In the genomic region with DNA sequence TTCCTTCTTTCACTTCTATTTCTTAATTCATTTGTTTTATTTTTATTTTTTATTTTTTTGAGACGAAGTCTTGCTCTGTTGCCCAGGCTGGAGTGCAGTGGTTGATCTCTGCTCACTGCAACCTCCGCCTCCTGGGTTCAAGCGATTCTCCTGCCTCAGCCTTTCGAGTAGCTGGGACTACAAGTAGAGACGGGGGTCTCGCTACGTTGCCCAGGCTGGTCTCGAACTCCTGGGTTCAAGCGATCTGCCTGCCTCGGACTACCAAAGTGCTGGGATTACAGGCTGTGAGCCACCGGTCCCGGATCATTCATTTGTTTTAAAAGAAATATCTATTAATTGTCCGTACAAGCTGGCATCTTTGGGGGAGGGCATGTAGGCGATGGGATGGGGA, we compare ENCODE assay signal across 9 cellular contexts. TPM values are rescaled to one million over a fixed set of nuclear protein-coding genes. Genes with fewer than 3 reads are reported as not detected.
DNase-seq lines count a peak whose midpoint lies in the region; ATAC-seq, FAIRE-seq and TF ChIP-seq lines count a peak whose summit lies in the region.
"Had no signal": no experiment of that assay in that cellular context is flagged by ENCODE, and none has a peak within 500 bp of the region (broad histone marks: within the 10 kb centered on the region; RNA-seq: fewer than 3 reads in every experiment).

No MANE protein-coding gene starts in this region.

- no peak for ATAC-seq in GM12878
- no peak for ATAC-seq in omental fat pad (ENCODE audit: low FRiP score)

- no peaks in the 10 kb centered on the region for H4K20me1 ChIP-seq in GM12878 (ENCODE audit: control insufficient read depth, insufficient read depth)

- peaks cover 47% of the 10 kb centered on the region for H3K79me2 ChIP-seq in GM12878 (ENCODE audit: control insufficient read depth, insufficient read depth, low read length)

- peaks cover 4% of the 10 kb centered on the region for H3K36me3 Mint-ChIP-seq in nephron (ENCODE audit: low read depth)

- in situ Hi-C loops in GM12878 (cut with MboI) = loop anchor here (5.0 kb wide), 1 partner anchor 71 kb away; no protein-coding TSS in a partner anchor

- peaks cover 43% of the 10 kb centered on the region for H3K4me1 ChIP-seq in GM12878 (ENCODE audit: control insufficient read depth, insufficient read depth, low read length)

- peak overlapping the region; percentile 77; the same call in 1 of the 2 replicates for H3K4me3 ChIP-seq in HFF-Myc (replicated peaks; ENCODE audit: low read depth, low read length)
- H3K4me3 ChIP-seq in GM12878 = peak overlapping the region; percentile 61

- POLR2A ChIA-PET in GM12878 (lab: Charles Lee) = interaction anchor here (0.7 to 1.7 kb wide), 3 partner anchors 9 to 165 kb away, joined by 3 to 6 read pairs (median 5); partner anchors contain the start of genes HSP90AB1 and SLC35B2

- TF ChIP-seq EP300 in GM12878 (IDR thresholded peaks at IDR 0.05; ENCODE audit: borderline replicate concordance in 1 of 2, control insufficient read depth in 1 of 2, low read depth in 2 of 2, low read length in 2 of 2) = no peak

- peak overlapping the region; percentile 85 to 97 (median 85) for H3K4me3 Mint-ChIP-seq in nephron

- TF ChIP-seq RAD21 in GM12878 (IDR thresholded peaks at IDR 0.05; ENCODE audit: insufficient read depth, low read depth, low read length) = no peak

- H3K9ac ChIP-seq in GM12878 (ENCODE audit: control insufficient read depth, insufficient read depth, low read length) = peak overlapping the region; percentile 62

- peaks cover 29% of the 10 kb centered on the region for H3K27me3 Mint-ChIP-seq in nephron (ENCODE audit: low read depth)

- SMC1A ChIA-PET in GM12878 (lab: Charles Lee; ENCODE audit: uncharacterized antibody, unreplicated experiment) = interaction anchor here (3.0 to 4.6 kb wide), 2 partner anchors 72 to 93 kb away, joined by 11 to 79 read pairs; no protein-coding TSS in a partner anchor

- peaks cover 0 to 2% of the 10 kb centered on the region in 2 experiments; a peak in 1 of 4 replicates for H3K27me3 ChIP-seq in GM12878 (replicated peaks in 1 of 2; ENCODE audit: control insufficient read depth in 2 of 2, insufficient read depth in 2 of 2, low read length in 1 of 2)

- WGBS in GM12878 (ENCODE audit: insufficient coverage, insufficient replicate concordance, low lambda C conversion rate, missing lambda C conversion rate) = 18% methylated on average over 14 of the region's 14 CpGs

- peaks cover 0 to 2% of the 10 kb centered on the region in 2 experiments; a peak in 1 of 4 replicates for H3K36me3 ChIP-seq in GM12878 (ENCODE audit: control insufficient read depth in 2 of 2, insufficient read depth in 2 of 2, low read length in 1 of 2)

- RAD21 ChIA-PET in GM12878 (lab: Charles Lee; ENCODE audit: unreplicated experiment) = interaction anchor here (1.3 to 3.2 kb wide), 4 partner anchors 9 to 93 kb away, joined by 3 to 20 read pairs (median 6); no protein-coding TSS in a partner anchor

- DNase-seq in HFF-Myc (ENCODE audit: extremely low read depth, low read depth) = no peak
- DNase-seq in GM12878 (ENCODE audit: low read depth, low spot score) = no peak
- no peak for DNase-seq in omental fat pad (ENCODE audit: low spot score)
- DNase-seq in SHP77 treated with DMSO at 0.1 percent for 48 hours (lab: John Stamatoyannopoulos, UW) = no peak
- DNase-seq in H4 (ENCODE audit: low spot score) = no peak
- no peak for DNase-seq in amygdala (lab: John Stamatoyannopoulos, UW)

- H3K9me3 ChIP-seq in GM12878 (replicated peaks; ENCODE audit: control insufficient read depth, insufficient read depth, low read length) = no peaks in the 10 kb centered on the region

- TF ChIP-seq CTCF in 22Rv1 (IDR thresholded peaks at IDR 0.05) (no peak), HFF-Myc (IDR thresholded peaks at IDR 0.05; ENCODE audit: low read depth, low read length, missing control alignments) (no peak), GM12878 (IDR thresholded peaks at IDR 0.05 in 2 of 3, conservative IDR thresholded peaks at IDR 0.05 in 1 of 3; ENCODE audit: control insufficient read depth in 2 of 3, extremely low read depth in 1 of 3, insufficient read depth in 1 of 3, low read depth in 3 of 3, low read length in 3 of 3) (no peak), nephron (IDR thresholded peaks at IDR 0.05; ENCODE audit: unreplicated experiment in 3 of 3) (no peak), omental fat pad (IDR thresholded peaks at IDR 0.05) (no peak)

- TF ChIP-seq POLR2A in GM12878 (IDR thresholded peaks at IDR 0.05; ENCODE audit: low read depth, low read length) = no peak

- H3K27ac ChIP-seq in 22Rv1 (peak overlapping the region; percentile 64; the same call in 1 of the 2 replicates), GM12878 (ENCODE audit: control insufficient read depth, insufficient read depth) (peak overlapping the region; percentile 99)

- H3K9me3 Mint-ChIP-seq in nephron = no peaks in the 10 kb centered on the region

- CTCF ChIA-PET in GM12878 (lab: Yijun Ruan, JAX) = interaction anchor here (0.6 to 6.3 kb wide), 9 partner anchors 11 to 193 kb away, joined by 3 to 163 read pairs (median 22); partner anchors contain the start of genes AARS2 and SLC35B2

- peak overlapping the region in 2 of 3 experiments; percentile 53 to 80 for H3K27ac Mint-ChIP-seq in nephron

- no TSS peak for BruUV-seq in GM12878 (replicated peaks; lab: Mats Ljungman, UMichigan)

- peaks cover 34% of the 10 kb centered on the region for H3K4me1 Mint-ChIP-seq in nephron

- H3K4me2 ChIP-seq in GM12878 (ENCODE audit: control insufficient read depth, insufficient read depth) = peak overlapping the region; percentile 99

- H2AFZ ChIP-seq in GM12878 (ENCODE audit: control insufficient read depth, low read depth, low read length) = peak overlapping the region; percentile 33

- FAIRE-seq in GM12878 (lab: Jason Lieb, UNC) = no peak

- intact Hi-C loops in GM12878 (cut with micrococcal nuclease; ENCODE audit: unreplicated experiment) = loop anchor here (2.0 kb wide), 1 partner anchor 47 kb away; the partner anchor contains the start of gene AARS2

RNA-seq across cellular contexts. Expression of gene NFKBIE, which starts 0.5 kb away (rescaled TPM):
- total RNA-seq in GM12878 (2013; cell fraction: nucleolus; rRNA removed) = 127 and 202 TPM in 2 replicates
- 45.1 and 47.0 TPM in 2 replicates for total RNA-seq in GM12878 (2014; rRNA removed)
- 39.5 and 43.2 TPM in 2 replicates for total RNA-seq in GM12878 (2014; rRNA removed; fragmentation: Illumina TruSeq; extraction: Trizol)
- 53.6 and 57.0 TPM in 2 replicates for total RNA-seq in GM12878 (2021)
- 13.6 TPM for polyA plus RNA-seq in GM12878 (2011; ENCODE audit: low read depth)
- 106 and 126 TPM in 2 replicates for polyA plus RNA-seq in GM12878 (2011; rRNA removed)
- 111 and 125 TPM in 2 replicates for polyA plus RNA-seq in GM12878 (2011; cell fraction: cytosol; rRNA removed)
- polyA plus RNA-seq in GM12878 (2011; cell fraction: nucleus; rRNA removed) = 154 TPM in 2 replicates
- polyA plus RNA-seq in GM12878 (2012) = 36.7 and 71.2 TPM in 2 replicates
- 34.5 and 38.1 TPM in 2 replicates for polyA plus RNA-seq in GM12878 (2014; fragmentation: Illumina TruSeq; extraction: Trizol)
- polyA plus RNA-seq in GM12878 (2014; fragmentation: Nextera tagmentation; extraction: Ambion mirVana) = 10 to 100 TPM; 10.4 to 26.0 TPM
- 52.4 and 60.3 TPM in 2 replicates for polyA plus RNA-seq in GM12878 (2014; rRNA removed)
- polyA plus RNA-seq in GM12878 (2016; fragmentation: Nextera tagmentation; extraction: Ambion mirVana) = 10 to 100 TPM; 30.4 to 30.6 TPM
- polyA minus RNA-seq in GM12878 (2011; rRNA and poly(A)+ RNA removed) = 61.6 and 113 TPM in 2 replicates
- 36.5 and 58.5 TPM in 2 replicates for polyA minus RNA-seq in GM12878 (2011; cell fraction: cytosol; rRNA and poly(A)+ RNA removed)
- 67.9 and 93.8 TPM in 2 replicates for polyA minus RNA-seq in GM12878 (2011; cell fraction: nucleus; rRNA and poly(A)+ RNA removed)
- 10 to 100 TPM; 13.1 to 25.5 (median 15.3) TPM for total RNA-seq in omental fat pad
- 11.2 and 12.4 TPM in 2 replicates for total RNA-seq in H4 (2014; rRNA removed; shearing (Covaris generic))

RNA-seq across cellular contexts. Expression of gene TMEM151B, which starts 4.4 kb away (rescaled TPM):
- 0.29 and 0.52 TPM in 2 replicates for total RNA-seq in GM12878 (2013; cell fraction: nucleolus; rRNA removed)
- total RNA-seq in GM12878 (2014; rRNA removed) (under 0.01 TPM in 1 of 2 replicates, not detected in the other), GM12878 (2014; rRNA removed; fragmentation: Illumina TruSeq; extraction: Trizol) (not detected in 2 replicates), GM12878 (2021) (not detected in 2 replicates), omental fat pad (under 1 TPM in 1 of 4 donors, not detected in 3; 0.19 TPM)
- polyA plus RNA-seq in GM12878 (2011; ENCODE audit: low read depth) = not detected
- polyA plus RNA-seq in GM12878 (2011; rRNA removed) (0.13 and 0.19 TPM in 2 replicates), GM12878 (2014; fragmentation: Illumina TruSeq; extraction: Trizol) (0.04 TPM in 1 of 2 replicates, not detected in the other), GM12878 (2014; fragmentation: Nextera tagmentation; extraction: Ambion mirVana) (not detected), GM12878 (2014; rRNA removed) (0.01 and 0.08 TPM in 2 replicates), GM12878 (2016; fragmentation: Nextera tagmentation; extraction: Ambion mirVana) (under 1 TPM in 1 of 2 experiments, not detected in 1; 0.05 TPM)
- 0.18 and 0.22 TPM in 2 replicates for polyA plus RNA-seq in GM12878 (2011; cell fraction: cytosol; rRNA removed)
- polyA plus RNA-seq in GM12878 (2011; cell fraction: nucleus; rRNA removed) = 1.4 and 1.6 TPM in 2 replicates
- 0.46 and 0.68 TPM in 2 replicates for polyA plus RNA-seq in GM12878 (2012)
- 0.07 and 0.41 TPM in 2 replicates for polyA minus RNA-seq in GM12878 (2011; rRNA and poly(A)+ RNA removed)
- polyA minus RNA-seq in GM12878 (2011; cell fraction: cytosol; rRNA and poly(A)+ RNA removed) = not detected in 2 replicates
- polyA minus RNA-seq in GM12878 (2011; cell fraction: nucleus; rRNA and poly(A)+ RNA removed) = 0.36 and 0.86 TPM in 2 replicates
- 0.37 TPM in 1 of 2 replicates, not detected in the other for total RNA-seq in H4 (2014; rRNA removed; shearing (Covaris generic))
- total RNA-seq: subcutaneous adipose tissue had no signal

RNA-seq across cellular contexts. Expression of gene SLC35B2, which starts 8.5 kb away (rescaled TPM):
- 34.4 and 37.1 TPM in 2 replicates for total RNA-seq in GM12878 (2013; cell fraction: nucleolus; rRNA removed)
- total RNA-seq in GM12878 (2014; rRNA removed) (34.1 and 35.1 TPM in 2 replicates), GM12878 (2014; rRNA removed; fragmentation: Illumina TruSeq; extraction: Trizol) (24.3 and 25.1 TPM in 2 replicates), GM12878 (2021) (33.5 and 35.8 TPM in 2 replicates), omental fat pad (10 to 100 TPM; 25.3 to 31.9 (median 30.4) TPM)
- 23.1 TPM for polyA plus RNA-seq in GM12878 (2011; ENCODE audit: low read depth)
- polyA plus RNA-seq in GM12878 (2011; rRNA removed) (19.7 and 32.2 TPM in 2 replicates), GM12878 (2014; fragmentation: Illumina TruSeq; extraction: Trizol) (23.9 and 35.2 TPM in 2 replicates), GM12878 (2014; fragmentation: Nextera tagmentation; extraction: Ambion mirVana) (10 to 100 TPM; 11.3 to 14.9 TPM), GM12878 (2014; rRNA removed) (45.2 and 45.4 TPM in 2 replicates), GM12878 (2016; fragmentation: Nextera tagmentation; extraction: Ambion mirVana) (10 to 100 TPM; 39.5 to 40.8 TPM)
- 48.8 and 53.9 TPM in 2 replicates for polyA plus RNA-seq in GM12878 (2011; cell fraction: cytosol; rRNA removed)
- polyA plus RNA-seq in GM12878 (2011; cell fraction: nucleus; rRNA removed) = 89.8 and 144 TPM in 2 replicates
- 38.5 and 38.9 TPM in 2 replicates for polyA plus RNA-seq in GM12878 (2012)
- 17.3 and 33.3 TPM in 2 replicates for polyA minus RNA-seq in GM12878 (2011; rRNA and poly(A)+ RNA removed)
- 5.2 and 7.0 TPM in 2 replicates for polyA minus RNA-seq in GM12878 (2011; cell fraction: cytosol; rRNA and poly(A)+ RNA removed)
- 19.7 and 27.3 TPM in 2 replicates for polyA minus RNA-seq in GM12878 (2011; cell fraction: nucleus; rRNA and poly(A)+ RNA removed)
- 177 and 195 TPM in 2 replicates for total RNA-seq in H4 (2014; rRNA removed; shearing (Covaris generic))

RNA-seq across cellular contexts. Expression of gene HSP90AB1, which starts 18.9 kb away (rescaled TPM):
- total RNA-seq in GM12878 (2013; cell fraction: nucleolus; rRNA removed) = 295 and 318 TPM in 2 replicates
- total RNA-seq in GM12878 (2014; rRNA removed) (1,125 and 1,245 TPM in 2 replicates), GM12878 (2014; rRNA removed; fragmentation: Illumina TruSeq; extraction: Trizol) (1,212 and 1,260 TPM in 2 replicates), GM12878 (2021) (1,166 and 1,167 TPM in 2 replicates), omental fat pad (1,000 to 10,000 TPM in 1 of 4 donors, 100 to 1,000 TPM in 3; 553 to 1,198 (median 846) TPM)
- 830 TPM for polyA plus RNA-seq in GM12878 (2011; ENCODE audit: low read depth)
- polyA plus RNA-seq in GM12878 (2011; rRNA removed) (1,290 and 1,505 TPM in 2 replicates), GM12878 (2014; fragmentation: Illumina TruSeq; extraction: Trizol) (1,676 and 1,846 TPM in 2 replicates), GM12878 (2014; fragmentation: Nextera tagmentation; extraction: Ambion mirVana) (1,000 to 10,000 TPM; 1,089 to 1,682 TPM), GM12878 (2014; rRNA removed) (960 and 988 TPM in 2 replicates), GM12878 (2016; fragmentation: Nextera tagmentation; extraction: Ambion mirVana) (1,000 to 10,000 TPM; 1,078 to 1,109 TPM)
- 1,040 and 1,248 TPM in 2 replicates for polyA plus RNA-seq in GM12878 (2011; cell fraction: cytosol; rRNA removed)
- 565 and 804 TPM in 2 replicates for polyA plus RNA-seq in GM12878 (2011; cell fraction: nucleus; rRNA removed)
- 750 and 926 TPM in 2 replicates for polyA plus RNA-seq in GM12878 (2012)
- polyA minus RNA-seq in GM12878 (2011; rRNA and poly(A)+ RNA removed) = 1,120 and 1,147 TPM in 2 replicates
- polyA minus RNA-seq in GM12878 (2011; cell fraction: cytosol; rRNA and poly(A)+ RNA removed) = 408 and 462 TPM in 2 replicates
- 114 and 165 TPM in 2 replicates for polyA minus RNA-seq in GM12878 (2011; cell fraction: nucleus; rRNA and poly(A)+ RNA removed)
- total RNA-seq in H4 (2014; rRNA removed; shearing (Covaris generic)) = 2,045 and 2,316 TPM in 2 replicates

RNA-seq across cellular contexts. Expression of gene SLC29A1, which starts 42.4 kb away (rescaled TPM):
- 127 and 138 TPM in 2 replicates for total RNA-seq in GM12878 (2013; cell fraction: nucleolus; rRNA removed)
- 54.7 and 63.9 TPM in 2 replicates for total RNA-seq in GM12878 (2014; rRNA removed)
- total RNA-seq in GM12878 (2014; rRNA removed; fragmentation: Illumina TruSeq; extraction: Trizol) = 33.2 and 34.6 TPM in 2 replicates
- 71.7 and 79.5 TPM in 2 replicates for total RNA-seq in GM12878 (2021)
- 29.0 TPM for polyA plus RNA-seq in GM12878 (2011; ENCODE audit: low read depth)
- 64.1 and 132 TPM in 2 replicates for polyA plus RNA-seq in GM12878 (2011; rRNA removed)
- 183 and 202 TPM in 2 replicates for polyA plus RNA-seq in GM12878 (2011; cell fraction: cytosol; rRNA removed)
- 406 and 468 TPM in 2 replicates for polyA plus RNA-seq in GM12878 (2011; cell fraction: nucleus; rRNA removed)
- polyA plus RNA-seq in GM12878 (2012) = 48.6 and 53.5 TPM in 2 replicates
- 64.8 and 111 TPM in 2 replicates for polyA plus RNA-seq in GM12878 (2014; fragmentation: Illumina TruSeq; extraction: Trizol)
- 10 to 100 TPM in 1 of 2 experiments, 1 to 10 TPM in 1; 10.0 to 15.7 TPM for polyA plus RNA-seq in GM12878 (2014; fragmentation: Nextera tagmentation; extraction: Ambion mirVana)
- polyA plus RNA-seq in GM12878 (2014; rRNA removed) = 120 and 121 TPM in 2 replicates
- 100 to 1,000 TPM; 107 to 111 TPM for polyA plus RNA-seq in GM12878 (2016; fragmentation: Nextera tagmentation; extraction: Ambion mirVana)
- 158 and 166 TPM in 2 replicates for polyA minus RNA-seq in GM12878 (2011; rRNA and poly(A)+ RNA removed)
- polyA minus RNA-seq in GM12878 (2011; cell fraction: cytosol; rRNA and poly(A)+ RNA removed) = 37.8 and 38.3 TPM in 2 replicates
- 58.9 and 105 TPM in 2 replicates for polyA minus RNA-seq in GM12878 (2011; cell fraction: nucleus; rRNA and poly(A)+ RNA removed)
- total RNA-seq in omental fat pad = 100 to 1,000 TPM in 1 of 4 donors, 10 to 100 TPM in 3; 61.7 to 317 (median 87.0) TPM
- 17.3 and 33.8 TPM in 2 replicates for total RNA-seq in H4 (2014; rRNA removed; shearing (Covaris generic))
